11 cellular contexts compared by ENCODE assay signal in the genomic region with DNA sequence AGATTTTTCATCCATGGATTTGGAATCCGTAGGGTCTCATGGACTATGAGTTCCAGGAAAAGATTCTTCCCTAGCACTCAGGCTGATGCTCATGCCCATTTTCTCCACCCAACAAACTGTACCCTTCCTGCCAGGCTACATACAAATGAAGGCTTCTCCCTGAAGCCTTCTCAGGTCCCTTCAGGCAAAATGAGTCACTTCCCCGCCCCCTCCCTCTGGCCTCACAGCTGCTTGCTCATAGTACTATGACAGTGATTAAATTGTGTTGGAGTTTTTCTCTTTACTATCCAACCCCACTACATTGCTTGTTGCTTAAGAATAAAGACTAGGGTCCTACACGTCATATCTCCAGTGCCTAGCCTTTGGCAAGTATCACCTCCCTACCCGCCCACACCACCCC.
A peak's percentile ranks its signal among the peaks of the same experiment; 100 is the strongest.
DNase-seq lines count a peak whose midpoint lies in the region; ATAC-seq and TF ChIP-seq lines count a peak whose summit lies in the region.
"Had no signal": no experiment of that assay in that cellular context is flagged by ENCODE, and none has a peak within 500 bp of the region (broad histone marks: within the 10 kb centered on the region; RNA-seq: fewer than 3 reads in every experiment).

No MANE protein-coding gene starts in this region.

- peak; percentile 62 to 70 for ATAC-seq in gastrocnemius medialis
- no peak for ATAC-seq in gastroesophageal sphincter

- TF ChIP-seq CTCF in gastrocnemius medialis (IDR thresholded peaks at IDR 0.05 in 4 of 5, conservative IDR thresholded peaks at IDR 0.05 in 1 of 5) (no peak), gastroesophageal sphincter (IDR thresholded peaks at IDR 0.05) (no peak)

- 63 to 80% methylated on average over 2 to 3 of the region's 4 CpGs for WGBS in gastroesophageal sphincter (ENCODE audit: low coverage in 1 of 2), 2 donors

- no peaks in the 10 kb centered on the region for H3K9me3 ChIP-seq in gastrocnemius medialis
- no peaks in the 10 kb centered on the region for H3K9me3 ChIP-seq in gastroesophageal sphincter

- H3K36me3 ChIP-seq in gastrocnemius medialis (no peaks in the 10 kb centered on the region), gastroesophageal sphincter (no peaks in the 10 kb centered on the region)

- in situ Hi-C loops in gastrocnemius medialis (cut with MboI; ENCODE audit: low sequenced_read_pairs in 4 of 4), result loop anchor here in 1 of 4 donors (25.0 kb wide), 2 partner anchors 463 to 588 kb away; no protein-coding TSS in a partner anchor

- TF ChIP-seq EP300 in gastroesophageal sphincter (IDR thresholded peaks at IDR 0.05), result no peak

- no peaks in the 10 kb centered on the region for H3K4me1 ChIP-seq in gastrocnemius medialis
- no peaks in the 10 kb centered on the region for H3K4me1 ChIP-seq in gastroesophageal sphincter

- H3K4me3 ChIP-seq in gastrocnemius medialis (no peak overlapping the region), gastroesophageal sphincter (no peak overlapping the region)

- TF ChIP-seq POLR2A in gastrocnemius medialis (IDR thresholded peaks at IDR 0.05) (no peak), gastroesophageal sphincter (IDR thresholded peaks at IDR 0.05) (no peak)

- intact Hi-C loops in gastrocnemius medialis (cut with DNase I; ENCODE audit: low total_unique reads), result no loop called here

- no peaks in the 10 kb centered on the region for H3K27me3 ChIP-seq in gastrocnemius medialis
- no peaks in the 10 kb centered on the region for H3K27me3 ChIP-seq in gastroesophageal sphincter

- H3K27ac ChIP-seq in gastrocnemius medialis (no peak overlapping the region), gastroesophageal sphincter (no peak overlapping the region)
- H3K27ac ChIP-seq: VCaP had no signal

- peak; percentile 67 for DNase-seq in DMS53 (lab: John Stamatoyannopoulos, UW)
- no peak for DNase-seq in DMS53 treated with DMSO at 0.1 percent for 48 hours (lab: John Stamatoyannopoulos, UW; ENCODE audit: unreplicated experiment)
- DNase-seq in NCI-H69 (lab: John Stamatoyannopoulos, UW), result peak; percentile 67
- peak; percentile 80 for DNase-seq in dermis blood vessel endothelial cell
- DNase-seq in gastrocnemius medialis, result peak in 1 of 2 donors; percentile 21
- DNase-seq in Ammon's horn (ENCODE audit: low spot score), result no peak
- DNase-seq in NCI-H2107 treated with DMSO at 0.1 percent for 48 hours (lab: John Stamatoyannopoulos, UW; ENCODE audit: unreplicated experiment), result no peak
- DNase-seq: 8988T; activated naive CD8-positive, alpha-beta T cell treated with anti-CD3 and anti-CD28 coated beads, Interleukin-2, amount 10 ng/mL, durations not matched to agents 7 days and 5 days had no signal

Comparison
In these comparisons a context has a peak if more than half of its experiments do, and no peak if none do; other contexts are left out.
1. DNase-seq: peak in DMS53 (single experiment), NCI-H69 (single experiment) and dermis blood vessel endothelial cell (single experiment); none in DMS53 treated with DMSO at 0.1 percent for 48 hours (single experiment), Ammon's horn (single experiment) and NCI-H2107 treated with DMSO at 0.1 percent for 48 hours (single experiment).